10 cellular contexts compared by ENCODE assay signal in genomic region chr15:72661081-72661480, GRCh38. TPM values are rescaled to one million over a fixed set of nuclear protein-coding genes. Genes with fewer than 3 reads are reported as not detected.
"Had no signal": no experiment of that assay in that cellular context is flagged by ENCODE, and none has a peak within 500 bp of the region (broad histone marks: within the 10 kb centered on the region; RNA-seq: fewer than 3 reads in every experiment).

No MANE protein-coding gene starts in this region.

RNA-seq across cellular contexts. Expression of gene GOLGA6B, which starts 6.6 kb away (rescaled TPM):
- total RNA-seq: OCI-LY7, Peyer's patch, Right ventricle myocardium inferior, Right ventricle myocardium superior, RPMI7951, SJCRH30, SJSA1, SK-MEL-5 had no signal
- polyA plus RNA-seq: SK-N-SH had no signal

RNA-seq across cellular contexts. Expression of gene HIGD2B, which starts 24.9 kb away (rescaled TPM):
- total RNA-seq: PC-9, Peyer's patch, Right ventricle myocardium inferior, Right ventricle myocardium superior, RPMI7951, SJCRH30, SJSA1 had no signal
- polyA plus RNA-seq: SK-N-SH had no signal
